In the genomic region with DNA sequence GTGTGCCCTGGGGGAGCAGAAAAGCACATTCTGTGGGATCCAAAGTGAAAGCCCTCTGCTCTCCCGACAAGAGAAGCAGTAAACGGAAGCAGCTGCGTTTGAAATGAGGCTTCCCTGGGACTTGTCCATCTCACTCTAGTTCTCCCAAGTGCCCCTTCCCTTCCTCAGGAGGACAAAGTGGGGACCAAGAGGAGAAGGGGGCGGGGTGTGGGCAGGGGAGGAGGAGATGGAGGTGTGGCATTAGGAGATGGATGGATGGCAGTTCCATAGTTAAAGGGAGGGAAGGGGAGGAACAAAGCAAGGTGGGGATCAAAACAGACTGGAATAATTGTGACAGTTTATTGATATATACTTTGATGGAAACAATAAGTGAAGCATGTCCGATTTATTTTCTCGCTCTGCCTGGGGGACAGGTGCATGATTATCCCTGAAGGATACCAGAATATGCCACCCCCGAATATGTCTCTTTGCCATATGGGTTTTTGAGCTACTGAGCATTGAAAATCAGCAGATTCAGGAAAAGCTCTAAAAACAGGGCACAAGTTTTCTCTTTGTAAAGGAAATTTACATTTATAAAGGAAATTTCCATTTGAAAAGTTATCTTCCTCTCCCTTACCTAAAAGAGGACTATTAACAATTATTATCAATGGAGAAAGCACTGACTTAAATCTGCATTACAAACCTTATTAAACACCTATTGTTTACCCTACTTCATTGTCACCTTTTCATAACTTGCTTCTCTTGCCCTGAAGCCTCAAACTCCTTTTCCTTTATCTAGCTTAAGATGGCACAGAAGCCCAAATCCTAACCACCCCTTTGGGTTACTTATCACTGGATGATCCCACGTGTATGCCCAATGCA, we compare ENCODE assay signal across 1 cellular context.
TF ChIP-seq lines count a peak whose summit lies in the region.

No MANE protein-coding gene starts in this region.

TF ChIP-seq in SK-N-SH, 30 proteins besides CTCF, POLR2A, EP300 and RAD21 (continued from another document):
- TF ChIP-seq, protein P1, sequence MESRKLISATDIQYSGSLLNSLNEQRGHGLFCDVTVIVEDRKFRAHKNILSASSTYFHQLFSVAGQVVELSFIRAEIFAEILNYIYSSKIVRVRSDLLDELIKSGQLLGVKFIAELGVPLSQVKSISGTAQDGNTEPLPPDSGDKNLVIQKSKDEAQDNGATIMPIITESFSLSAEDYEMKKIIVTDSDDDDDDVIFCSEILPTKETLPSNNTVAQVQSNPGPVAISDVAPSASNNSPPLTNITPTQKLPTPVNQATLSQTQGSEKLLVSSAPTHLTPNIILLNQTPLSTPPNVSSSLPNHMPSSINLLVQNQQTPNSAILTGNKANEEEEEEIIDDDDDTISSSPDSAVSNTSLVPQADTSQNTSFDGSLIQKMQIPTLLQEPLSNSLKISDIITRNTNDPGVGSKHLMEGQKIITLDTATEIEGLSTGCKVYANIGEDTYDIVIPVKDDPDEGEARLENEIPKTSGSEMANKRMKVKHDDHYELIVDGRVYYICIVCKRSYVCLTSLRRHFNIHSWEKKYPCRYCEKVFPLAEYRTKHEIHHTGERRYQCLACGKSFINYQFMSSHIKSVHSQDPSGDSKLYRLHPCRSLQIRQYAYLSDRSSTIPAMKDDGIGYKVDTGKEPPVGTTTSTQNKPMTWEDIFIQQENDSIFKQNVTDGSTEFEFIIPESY (IDR thresholded peaks at IDR 0.05; ENCODE audit: borderline replicate concordance, low read depth), result no peak
- TF ChIP-seq NFIC (IDR thresholded peaks at IDR 0.05; ENCODE audit: borderline replicate concordance) (no peak), CHD2 (IDR thresholded peaks at IDR 0.05; ENCODE audit: low read length, partially characterized antibody) (peak; percentile 30), JUND (IDR thresholded peaks at IDR 0.05) (no peak), ELF1 (IDR thresholded peaks at IDR 0.05) (no peak), TAF1 (IDR thresholded peaks at IDR 0.05; ENCODE audit: borderline replicate concordance, low read depth, low read length) (no peak), GATA2 (CRISPR knock-in tag; IDR thresholded peaks at IDR 0.05) (no peak), MEF2A (IDR thresholded peaks at IDR 0.05; ENCODE audit: borderline replicate concordance, low read depth) (no peak), POLR2AphosphoS5 (IDR thresholded peaks at IDR 0.05; ENCODE audit: low read depth, low read length) (no peak), FOXM1 (IDR thresholded peaks at IDR 0.05; ENCODE audit: low read depth) (no peak), PBX3 (IDR thresholded peaks at IDR 0.05) (no peak), SMC3 (IDR thresholded peaks at IDR 0.05; ENCODE audit: low read depth, low read length) (no peak)
- TF ChIP-seq, protein P2, sequence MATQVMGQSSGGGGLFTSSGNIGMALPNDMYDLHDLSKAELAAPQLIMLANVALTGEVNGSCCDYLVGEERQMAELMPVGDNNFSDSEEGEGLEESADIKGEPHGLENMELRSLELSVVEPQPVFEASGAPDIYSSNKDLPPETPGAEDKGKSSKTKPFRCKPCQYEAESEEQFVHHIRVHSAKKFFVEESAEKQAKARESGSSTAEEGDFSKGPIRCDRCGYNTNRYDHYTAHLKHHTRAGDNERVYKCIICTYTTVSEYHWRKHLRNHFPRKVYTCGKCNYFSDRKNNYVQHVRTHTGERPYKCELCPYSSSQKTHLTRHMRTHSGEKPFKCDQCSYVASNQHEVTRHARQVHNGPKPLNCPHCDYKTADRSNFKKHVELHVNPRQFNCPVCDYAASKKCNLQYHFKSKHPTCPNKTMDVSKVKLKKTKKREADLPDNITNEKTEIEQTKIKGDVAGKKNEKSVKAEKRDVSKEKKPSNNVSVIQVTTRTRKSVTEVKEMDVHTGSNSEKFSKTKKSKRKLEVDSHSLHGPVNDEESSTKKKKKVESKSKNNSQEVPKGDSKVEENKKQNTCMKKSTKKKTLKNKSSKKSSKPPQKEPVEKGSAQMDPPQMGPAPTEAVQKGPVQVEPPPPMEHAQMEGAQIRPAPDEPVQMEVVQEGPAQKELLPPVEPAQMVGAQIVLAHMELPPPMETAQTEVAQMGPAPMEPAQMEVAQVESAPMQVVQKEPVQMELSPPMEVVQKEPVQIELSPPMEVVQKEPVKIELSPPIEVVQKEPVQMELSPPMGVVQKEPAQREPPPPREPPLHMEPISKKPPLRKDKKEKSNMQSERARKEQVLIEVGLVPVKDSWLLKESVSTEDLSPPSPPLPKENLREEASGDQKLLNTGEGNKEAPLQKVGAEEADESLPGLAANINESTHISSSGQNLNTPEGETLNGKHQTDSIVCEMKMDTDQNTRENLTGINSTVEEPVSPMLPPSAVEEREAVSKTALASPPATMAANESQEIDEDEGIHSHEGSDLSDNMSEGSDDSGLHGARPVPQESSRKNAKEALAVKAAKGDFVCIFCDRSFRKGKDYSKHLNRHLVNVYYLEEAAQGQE (IDR thresholded peaks at IDR 0.05; ENCODE audit: low read depth, low read length), result no peak
- TF ChIP-seq, protein P3, sequence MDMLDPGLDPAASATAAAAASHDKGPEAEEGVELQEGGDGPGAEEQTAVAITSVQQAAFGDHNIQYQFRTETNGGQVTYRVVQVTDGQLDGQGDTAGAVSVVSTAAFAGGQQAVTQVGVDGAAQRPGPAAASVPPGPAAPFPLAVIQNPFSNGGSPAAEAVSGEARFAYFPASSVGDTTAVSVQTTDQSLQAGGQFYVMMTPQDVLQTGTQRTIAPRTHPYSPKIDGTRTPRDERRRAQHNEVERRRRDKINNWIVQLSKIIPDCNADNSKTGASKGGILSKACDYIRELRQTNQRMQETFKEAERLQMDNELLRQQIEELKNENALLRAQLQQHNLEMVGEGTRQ (IDR thresholded peaks at IDR 0.05; ENCODE audit: borderline replicate concordance, low read depth, low read length), result no peak
